In genomic region chr2:135498588-135498987, GRCh38 we compare ENCODE assay signal across 1 cellular context.
TF ChIP-seq lines count a peak whose summit lies in the region.

No MANE protein-coding gene starts in this region.

TF ChIP-seq in GM12878, 131 proteins besides CTCF, POLR2A, EP300 and RAD21 (continued from another document):
- TF ChIP-seq ZBTB33 (IDR thresholded peaks at IDR 0.05), result peak; percentile 98
